In the genomic region with DNA sequence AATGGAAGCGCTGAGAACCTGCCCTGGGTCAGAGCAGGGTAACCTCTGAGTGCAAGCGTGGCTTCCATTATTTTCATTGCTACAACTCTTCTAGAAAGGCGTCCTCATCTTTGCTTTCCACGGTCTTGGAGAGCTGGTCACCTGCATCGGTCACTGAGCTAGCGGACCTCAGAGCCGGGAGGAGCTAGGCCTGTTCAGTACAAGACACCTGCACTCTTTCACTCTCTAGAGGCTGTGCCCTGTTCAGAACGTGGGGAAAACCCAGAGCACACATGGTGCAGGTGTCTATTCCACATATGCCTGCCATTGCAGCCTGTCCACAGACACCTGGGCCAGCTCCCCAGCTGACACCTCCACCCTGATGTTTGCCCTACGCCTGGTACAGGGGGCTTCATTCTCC, we compare ENCODE assay signal across 26 cellular contexts.
"Had no signal": no experiment of that assay in that cellular context is flagged by ENCODE, and none has a peak within 500 bp of the region (broad histone marks: within the 10 kb centered on the region; RNA-seq: fewer than 3 reads in every experiment).

No MANE protein-coding gene starts in this region.

- H3K27ac ChIP-seq: breast epithelium, gastrocnemius medialis, hepatocyte, ovary, prostate gland, SK-N-MC, transverse colon, uterus, VCaP had no signal

- DNase-seq: activated CD4-positive, alpha-beta memory T cell treated with anti-CD3 and anti-CD28 coated beads, Interleukin-2, amount 10 ng/mL, durations not matched to agents 7 days and 5 days; activated CD4-positive, alpha-beta T cell treated with anti-CD3 and anti-CD28 coated beads for 48 hours; activated naive CD4-positive, alpha-beta T cell; activated T-cell treated with anti-CD3 and anti-CD28 coated beads, Interleukin-2, amount 50 U/mL, for 4 hours; central memory CD4-positive, alpha-beta T cell; dermis blood vessel endothelial cell; effector CD4-positive, alpha-beta T cell; gastrocnemius medialis; glutamatergic neuron; left cardiac atrium; ovary; retina; stimulated activated CD4-positive, alpha-beta T cell treated with anti-CD3 and anti-CD28 coated beads, Interleukin-15, amount 100 ng/mL, for 24 hours; stimulated activated CD4-positive, alpha-beta T cell treated with anti-CD3 and anti-CD28 coated beads, Interleukin-2, amount 100 ng/mL, for 24 hours; stimulated activated naive CD4-positive, alpha-beta T cell; transverse colon; uterus had no signal

- H3K27me3 ChIP-seq: gastrocnemius medialis, hepatocyte, ovary, transverse colon, uterus had no signal

- H3K4me1 ChIP-seq: breast epithelium, gastrocnemius medialis, prostate gland, transverse colon, uterus had no signal

- H3K9me3 ChIP-seq: gastrocnemius medialis, ovary, prostate gland, transverse colon, uterus had no signal

- ATAC-seq: activated naive CD4-positive, alpha-beta T cell treated with anti-CD3 and anti-CD28 coated beads, Interleukin-2, amount 50 U/mL, for 72 hours; activated T-cell treated with anti-CD3 and anti-CD28 coated beads, Interleukin-2, amount 50 U/mL, for 4 hours; activated T-helper 17 cell treated with anti-CD3 and anti-CD28 coated beads, Interleukin-2, amount 50 U/mL, for 72 hours; gastrocnemius medialis; left cardiac atrium; natural killer cell treated with Interleukin-12 subunit alpha and Interleukin-12 subunit beta and Interleukin-15 and Interleukin-18, amount 100 ng/mL, for 72 hours had no signal

- H3K36me3 ChIP-seq: breast epithelium, gastrocnemius medialis, ovary, prostate gland, transverse colon, uterus had no signal

- H3K4me3 ChIP-seq: breast epithelium, gastrocnemius medialis, hepatocyte, ovary, prostate gland, SK-N-MC, smooth muscle cell, transverse colon, uterus had no signal
